Comparison of ENCODE assay signal across 8 cellular contexts in the genomic region with DNA sequence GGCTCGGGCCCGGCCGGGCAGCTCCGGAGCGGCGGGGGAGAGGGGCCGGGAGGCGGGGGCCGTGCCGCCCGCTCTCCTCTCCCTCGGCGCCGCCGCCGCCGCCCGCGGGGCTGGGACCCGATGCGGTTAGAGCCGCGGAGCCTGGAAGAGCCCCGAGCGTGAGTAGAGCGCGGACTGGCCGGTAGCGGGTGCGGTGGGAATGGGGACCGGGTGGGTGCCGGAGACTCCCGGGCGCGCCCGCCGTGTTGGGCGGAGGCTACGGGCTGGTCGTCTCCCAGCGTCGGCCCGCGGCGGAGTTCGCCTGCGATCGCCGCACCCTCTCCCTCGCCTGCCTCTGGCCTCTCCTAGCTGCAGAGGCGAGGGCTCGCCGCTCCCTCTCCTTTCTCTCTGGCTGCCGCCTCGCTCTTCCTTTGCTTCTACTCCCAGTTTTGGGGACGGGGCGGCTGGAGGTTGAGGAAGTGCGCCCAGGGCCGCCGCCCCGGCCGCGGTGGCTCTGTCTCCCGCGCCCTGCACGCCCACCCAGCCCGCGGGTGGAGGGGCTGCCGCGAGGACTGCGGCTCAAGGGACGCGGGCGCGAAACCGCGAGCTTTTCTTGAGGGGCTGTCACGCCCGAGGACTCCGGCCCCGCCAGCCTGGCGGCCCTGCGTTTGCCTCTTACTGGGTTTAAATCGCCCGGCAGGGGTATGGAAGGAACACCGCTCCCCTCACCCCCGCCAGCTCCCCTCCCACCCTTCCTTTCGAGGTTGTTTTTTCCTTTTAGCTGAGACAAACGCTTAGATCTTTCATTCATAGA. TPM values are rescaled to one million over a fixed set of nuclear protein-coding genes. Genes with fewer than 3 reads are reported as not detected.
DNase-seq lines count a peak whose midpoint lies in the region; ATAC-seq lines count a peak whose summit lies in the region.

No MANE protein-coding gene starts in this region.

- H3K9me3 Mint-ChIP-seq in activated CD8-positive, alpha-beta T cell treated with anti-CD3 and anti-CD28 coated beads, Interleukin-2, amount 10 ng/mL, durations not matched to agents 7 days and 5 days (ENCODE audit: insufficient read depth): no peaks in the 10 kb centered on the region

- H3K36me3 Mint-ChIP-seq in activated CD8-positive, alpha-beta T cell treated with anti-CD3 and anti-CD28 coated beads, Interleukin-2, amount 10 ng/mL, durations not matched to agents 7 days and 5 days (ENCODE audit: low read depth): no peaks in the 10 kb centered on the region

- peaks cover 10% of the 10 kb centered on the region for H3K27me3 Mint-ChIP-seq in activated CD8-positive, alpha-beta T cell treated with anti-CD3 and anti-CD28 coated beads, Interleukin-2, amount 10 ng/mL, durations not matched to agents 7 days and 5 days (ENCODE audit: low read depth)

- ATAC-seq in HG02885 (IDR thresholded peaks at IDR 0.05; ENCODE audit: poor library complexity, unreplicated experiment): peak; percentile 27
- ATAC-seq in activated CD8-positive, alpha-beta T cell treated with anti-CD3 and anti-CD28 coated beads, Interleukin-2, amount 10 ng/mL, durations not matched to agents 7 days and 5 days: peak; percentile 48

- H3K4me1 Mint-ChIP-seq in activated CD8-positive, alpha-beta T cell treated with anti-CD3 and anti-CD28 coated beads, Interleukin-2, amount 10 ng/mL, durations not matched to agents 7 days and 5 days (ENCODE audit: low read depth): peaks cover 31% of the 10 kb centered on the region

- CTCF ChIA-PET in activated CD8-positive, alpha-beta T cell treated with anti-CD3 and anti-CD28 coated beads, Interleukin-2, amount 10 ng/mL, durations not matched to agents 7 days and 5 days (lab: Charles Lee): interaction anchor here (0.8 to 3.0 kb wide), 10 partner anchors 33 to 173 kb away, joined by 3 to 24 read pairs (median 6); a partner anchor contains a TSS

- H3K27ac Mint-ChIP-seq in activated CD8-positive, alpha-beta T cell treated with anti-CD3 and anti-CD28 coated beads, Interleukin-2, amount 10 ng/mL, durations not matched to agents 7 days and 5 days: peak overlapping the region; percentile 88

- peak; percentile 57 for DNase-seq in NK-92 treated with Interleukin-12 subunit alpha and Interleukin-12 subunit beta, amount 100 ng/mL, for 24 hours (lab: John Stamatoyannopoulos, UW)
- DNase-seq in NK-92 (lab: John Stamatoyannopoulos, UW; ENCODE audit: unreplicated experiment): no peak
- DNase-seq in NCI-H226: peak; percentile 2
- peak; percentile 52 for DNase-seq in activated CD8-positive, alpha-beta T cell treated with anti-CD3 and anti-CD28 coated beads, Interleukin-2, amount 10 ng/mL, durations not matched to agents 7 days and 5 days
- peak; percentile 65 for DNase-seq in effector CD4-positive, alpha-beta T cell
- peak; percentile 58 to 60 for DNase-seq in lung microvascular endothelial cell (ENCODE audit: low read depth in 2 of 2)
- peak; percentile 12 to 45 (median 28) for DNase-seq in stimulated activated CD4-positive, alpha-beta T cell treated with anti-CD3 and anti-CD28 coated beads, TNF-alpha, amount 100 ng/mL, for 48 hours (ENCODE audit: low read depth in 3 of 3)

- H3K4me3 Mint-ChIP-seq in activated CD8-positive, alpha-beta T cell treated with anti-CD3 and anti-CD28 coated beads, Interleukin-2, amount 10 ng/mL, durations not matched to agents 7 days and 5 days: peak overlapping the region; percentile 96

- POLR2A ChIA-PET in activated CD8-positive, alpha-beta T cell treated with anti-CD3 and anti-CD28 coated beads, Interleukin-2, amount 10 ng/mL, durations not matched to agents 7 days and 5 days (lab: Charles Lee): interaction anchor here (0.8 to 2.6 kb wide), 12 partner anchors 11 to 414 kb away, joined by 3 to 14 read pairs (median 4); a partner anchor contains a TSS

RNA-seq across cellular contexts. Expression of a gene that starts 0.5 kb away (rescaled TPM):
- 10 to 100 TPM; 22.3 to 23.9 TPM for total RNA-seq in activated CD8-positive, alpha-beta T cell treated with anti-CD3 and anti-CD28 coated beads, Interleukin-2, amount 10 ng/mL, durations not matched to agents 7 days and 5 days
- total RNA-seq in lung microvascular endothelial cell: 18.7 and 23.2 TPM in 2 replicates
